In genomic region chr6:23213651-23214050, GRCh38 we compare ENCODE assay signal across 17 cellular contexts.
"Had no signal": no experiment of that assay in that cellular context is flagged by ENCODE, and none has a peak within 500 bp of the region (broad histone marks: within the 10 kb centered on the region; RNA-seq: fewer than 3 reads in every experiment).

No MANE protein-coding gene starts in this region.

- H3K36me3 Mint-ChIP-seq: immature natural killer cell; naive thymus-derived CD4-positive, alpha-beta T cell; stimulated activated memory B cell treated with anti-CD40 and anti-IgM and Interleukin-4, amounts not matched to agents 10 μg/mL and 1 μg/mL and 100 μg/mL, for 72 hours had no signal

- H3K27me3 ChIP-seq: esophagus muscularis mucosa, heart left ventricle, ovary, sigmoid colon, tibial artery had no signal

- DNase-seq: activated B cell treated with CpG ODN at 0.5 μM for 24 hours; activated CD4-positive, alpha-beta T cell treated with anti-CD3 and anti-CD28 coated beads for 48 hours; activated CD8-positive, alpha-beta T cell treated with anti-CD3 and anti-CD28 coated beads for 36 hours; activated gamma-delta T cell; activated T-cell treated with anti-CD3 and anti-CD28 coated beads, Interleukin-2, amount 50 U/mL, for 72 hours; heart left ventricle; immature natural killer cell; naive thymus-derived CD4-positive, alpha-beta T cell; ovary; sigmoid colon; stimulated activated CD4-positive, alpha-beta T cell treated with anti-CD3 and anti-CD28 coated beads, Interleukin-2, amount 100 ng/mL, for 48 hours; T-helper 2 cell; tibial artery had no signal

- H3K4me1 ChIP-seq: esophagus muscularis mucosa, heart left ventricle, sigmoid colon, tibial artery had no signal

- H3K9me3 ChIP-seq: esophagus muscularis mucosa, ovary, sigmoid colon, tibial artery had no signal

- H3K4me3 ChIP-seq: esophagus muscularis mucosa, heart left ventricle, ovary, sigmoid colon, tibial artery had no signal

- H3K27ac ChIP-seq: esophagus muscularis mucosa, heart left ventricle, ovary, sigmoid colon, tibial artery had no signal

- H3K4me1 Mint-ChIP-seq: activated B cell treated with CpG ODN at 0.5 μM for 24 hours; immature natural killer cell; naive thymus-derived CD4-positive, alpha-beta T cell; stimulated activated memory B cell treated with anti-CD40 and anti-IgM and Interleukin-4, amounts not matched to agents 10 μg/mL and 1 μg/mL and 100 μg/mL, for 72 hours had no signal

- ATAC-seq: activated CD8-positive, alpha-beta T cell treated with anti-CD3 and anti-CD28 coated beads for 36 hours; activated naive CD4-positive, alpha-beta T cell treated with anti-CD3 and anti-CD28 coated beads, Interleukin-2, amount 50 U/mL, for 72 hours; activated T-cell treated with anti-CD3 and anti-CD28 coated beads, Interleukin-2, amount 50 U/mL, for 72 hours; heart left ventricle; left lobe of liver; naive thymus-derived CD4-positive, alpha-beta T cell; stimulated activated memory B cell treated with anti-CD40 and anti-IgM and Interleukin-4, amounts not matched to agents 10 μg/mL and 1 μg/mL and 100 μg/mL, for 72 hours had no signal

- H3K4me3 Mint-ChIP-seq: activated B cell treated with CpG ODN at 0.5 μM for 24 hours; activated CD8-positive, alpha-beta T cell treated with anti-CD3 and anti-CD28 coated beads for 36 hours; activated T-cell treated with anti-CD3 and anti-CD28 coated beads, Interleukin-2, amount 50 U/mL, for 72 hours; immature natural killer cell; naive thymus-derived CD4-positive, alpha-beta T cell; stimulated activated memory B cell treated with anti-CD40 and anti-IgM and Interleukin-4, amounts not matched to agents 10 μg/mL and 1 μg/mL and 100 μg/mL, for 72 hours had no signal

- H3K36me3 ChIP-seq: esophagus muscularis mucosa, heart left ventricle, ovary, sigmoid colon, tibial artery had no signal

- H3K27ac Mint-ChIP-seq: activated B cell treated with CpG ODN at 0.5 μM for 24 hours; activated CD8-positive, alpha-beta T cell treated with anti-CD3 and anti-CD28 coated beads for 36 hours; activated naive CD4-positive, alpha-beta T cell treated with anti-CD3 and anti-CD28 coated beads, Interleukin-2, amount 50 U/mL, for 72 hours; activated T-cell treated with anti-CD3 and anti-CD28 coated beads, Interleukin-2, amount 50 U/mL, for 72 hours; immature natural killer cell; naive thymus-derived CD4-positive, alpha-beta T cell; stimulated activated memory B cell treated with anti-CD40 and anti-IgM and Interleukin-4, amounts not matched to agents 10 μg/mL and 1 μg/mL and 100 μg/mL, for 72 hours had no signal

- H3K27me3 Mint-ChIP-seq: activated B cell treated with CpG ODN at 0.5 μM for 24 hours; activated CD8-positive, alpha-beta T cell treated with anti-CD3 and anti-CD28 coated beads for 36 hours; naive thymus-derived CD4-positive, alpha-beta T cell; stimulated activated memory B cell treated with anti-CD40 and anti-IgM and Interleukin-4, amounts not matched to agents 10 μg/mL and 1 μg/mL and 100 μg/mL, for 72 hours had no signal
